Comparison of ENCODE assay signal across 1 cellular context in genomic region chr19:36054119-36054732, GRCh38.
TF ChIP-seq lines count a peak whose summit lies in the region.

THAP8 (minus strand) TSS chr19:36054285; CDS start chr19:36054217, 68 bp downstream.

TF ChIP-seq in A549, 52 proteins besides CTCF, POLR2A, EP300 and RAD21 (continued from another document):
- TF ChIP-seq REST (IDR thresholded peaks at IDR 0.05) = no peak
- no peak for TF ChIP-seq CBX8 (IDR thresholded peaks at IDR 0.05)
- TF ChIP-seq PHF8 (IDR thresholded peaks at IDR 0.05; ENCODE audit: borderline replicate concordance, low read depth) = no peak; the same call in 1 of the 2 replicates
- TF ChIP-seq HEYL (CRISPR knock-in tag; IDR thresholded peaks at IDR 0.05) = no peak
- no peak for TF ChIP-seq ZNF302 (CRISPR knock-in tag; IDR thresholded peaks at IDR 0.05)
- no peak for TF ChIP-seq RCOR1 (IDR thresholded peaks at IDR 0.05; ENCODE audit: low read depth, low read length)
- TF ChIP-seq NPAS2 (CRISPR knock-in tag; IDR thresholded peaks at IDR 0.05; ENCODE audit: borderline replicate concordance) = peak; percentile 98
- peak; percentile 24; the same call in 1 of the 2 replicates for TF ChIP-seq E2F6 (IDR thresholded peaks at IDR 0.05; ENCODE audit: borderline replicate concordance, low read depth)
- no peak for TF ChIP-seq HOXB13 (CRISPR knock-in tag; IDR thresholded peaks at IDR 0.05; ENCODE audit: low read depth)
- no peak for TF ChIP-seq ELK1 (IDR thresholded peaks at IDR 0.05; ENCODE audit: low read depth, low read length)
- TF ChIP-seq RFX5 (IDR thresholded peaks at IDR 0.05) = no peak; the same call in none of the 2 replicates
- peak; percentile 100 for TF ChIP-seq USF2 (IDR thresholded peaks at IDR 0.05)
- TF ChIP-seq MAZ (IDR thresholded peaks at IDR 0.05; ENCODE audit: borderline replicate concordance, low read depth, low read length) = no peak
- TF ChIP-seq FOSL2 (IDR thresholded peaks at IDR 0.05) = no peak
- peak; percentile 79 for TF ChIP-seq FOSL2 (CRISPR knock-in tag; IDR thresholded peaks at IDR 0.05)
- no peak for TF ChIP-seq KDM1A (IDR thresholded peaks at IDR 0.05; ENCODE audit: low read depth)
- TF ChIP-seq NR3C1 (IDR thresholded peaks at IDR 0.05) = no peak
- peak; percentile 68 for TF ChIP-seq CHD2 (IDR thresholded peaks at IDR 0.05; ENCODE audit: low read length, partially characterized antibody)
- TF ChIP-seq RARB (CRISPR knock-in tag; IDR thresholded peaks at IDR 0.05) = no peak
- no peak for TF ChIP-seq ESRRA (IDR thresholded peaks at IDR 0.05; ENCODE audit: borderline replicate concordance, low read length)
- TF ChIP-seq SMC3 (IDR thresholded peaks at IDR 0.05) = peak; percentile 22; the same call in 1 of the 3 replicates
- TF ChIP-seq JUNB (IDR thresholded peaks at IDR 0.05) = no peak
- TF ChIP-seq FOXS1 (CRISPR knock-in tag; IDR thresholded peaks at IDR 0.05) = no peak
- TF ChIP-seq ZFP36 (IDR thresholded peaks at IDR 0.05; ENCODE audit: borderline replicate concordance, partially characterized antibody) = no peak
- TF ChIP-seq CHD4 (IDR thresholded peaks at IDR 0.05; ENCODE audit: borderline replicate concordance) = no peak
- no peak for TF ChIP-seq ZC3H11A (IDR thresholded peaks at IDR 0.05)
- TF ChIP-seq MAX (IDR thresholded peaks at IDR 0.05) = peak; percentile 99
- TF ChIP-seq TP53 (CRISPR knock-in tag; IDR thresholded peaks at IDR 0.05) = peak; percentile 60; the same call in 1 of the 2 replicates
- TF ChIP-seq KDM5A (IDR thresholded peaks at IDR 0.05) = no peak
- TF ChIP-seq MYC (IDR thresholded peaks at IDR 0.05; ENCODE audit: borderline replicate concordance, low read length) = peak; percentile 77
- no peak for TF ChIP-seq SREBF2 (IDR thresholded peaks at IDR 0.05)
- TF ChIP-seq EHMT2 (IDR thresholded peaks at IDR 0.05; ENCODE audit: low read depth) = no peak
- no peak for TF ChIP-seq TFCP2L1 (CRISPR knock-in tag; IDR thresholded peaks at IDR 0.05)
- TF ChIP-seq ZSCAN20 (CRISPR knock-in tag; IDR thresholded peaks at IDR 0.05) = no peak
